Comparison of ENCODE assay signal across 9 cellular contexts in the genomic region with DNA sequence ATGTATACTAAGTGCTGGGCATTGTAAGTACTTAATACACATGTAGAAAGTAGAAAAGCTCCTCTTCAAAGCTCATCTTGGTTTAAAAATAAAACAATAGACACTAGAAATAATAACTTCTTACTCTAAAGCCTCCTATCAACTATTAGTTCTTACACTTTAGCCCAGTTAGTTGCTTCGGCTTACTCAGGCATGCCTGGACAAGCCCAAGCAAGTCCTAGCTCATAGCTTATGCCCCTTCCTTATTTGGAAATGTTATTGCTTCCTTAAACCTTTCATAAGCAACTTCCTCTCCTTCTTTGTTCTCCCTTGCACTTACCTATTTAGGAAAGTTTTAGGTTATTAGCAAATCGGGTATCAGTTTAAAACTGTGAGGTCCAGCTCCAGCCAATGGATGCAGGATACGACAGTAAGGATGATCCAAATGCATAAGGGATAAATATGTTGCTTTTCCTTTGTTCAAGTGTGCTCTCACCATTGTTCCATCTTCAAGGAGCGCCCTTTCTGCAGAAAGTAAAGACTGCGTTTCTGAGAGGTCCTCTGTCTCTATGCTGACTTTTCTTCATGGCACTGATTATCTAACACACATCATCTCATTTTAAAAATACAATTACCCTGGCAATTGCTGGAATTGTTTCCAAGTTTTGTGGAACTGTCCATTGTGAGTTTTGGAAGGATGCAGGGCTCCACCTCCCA. TPM values are rescaled to one million over a fixed set of nuclear protein-coding genes. Genes with fewer than 3 reads are reported as not detected.
DNase-seq lines count a peak whose midpoint lies in the region; FAIRE-seq and TF ChIP-seq lines count a peak whose summit lies in the region.
"Had no signal": no experiment of that assay in that cellular context is flagged by ENCODE, and none has a peak within 500 bp of the region (broad histone marks: within the 10 kb centered on the region; RNA-seq: fewer than 3 reads in every experiment).

No MANE protein-coding gene starts in this region.

- H3K4me3 ChIP-seq in fibroblast of villous mesenchyme (ENCODE audit: low read depth, low read length) (no peak overlapping the region), thymus (ENCODE audit: low read length) (no peak overlapping the region), neuronal stem cell (ENCODE audit: low read length in 2 of 2) (no peak overlapping the region)

- H3K4me1 ChIP-seq in thymus (ENCODE audit: control insufficient read depth, insufficient read depth, low read length) = no peaks in the 10 kb centered on the region
- peaks cover 3 to 4% of the 10 kb centered on the region in 2 donors for H3K4me1 ChIP-seq in neuronal stem cell (ENCODE audit: control insufficient read depth in 2 of 2, insufficient read depth in 1 of 2, low read depth in 1 of 2, low read length in 2 of 2)

- no peak overlapping the region for H3K23ac ChIP-seq in neuronal stem cell (ENCODE audit: low read depth, low read length, poor library complexity)

- no peak overlapping the region for H3K14ac ChIP-seq in neuronal stem cell (ENCODE audit: low read length)

- H3K9ac ChIP-seq in neuronal stem cell (ENCODE audit: low read depth, low read length, poor library complexity) = no peak overlapping the region

- H2BK5ac ChIP-seq in neuronal stem cell (ENCODE audit: low read length) = no peak overlapping the region

- FAIRE-seq in GM12892 (lab: Jason Lieb, UNC) = no peak

- intact Hi-C loops in activated naive CD4-positive, alpha-beta T cell treated with anti-CD3 and anti-CD28 coated beads for 36 hours (cut with micrococcal nuclease) = no loop called here

- no peaks in the 10 kb centered on the region for H3K27me3 Mint-ChIP-seq in activated naive CD4-positive, alpha-beta T cell treated with anti-CD3 and anti-CD28 coated beads for 36 hours (ENCODE audit: low read depth)

- DNase-seq in activated naive CD4-positive, alpha-beta T cell treated with anti-CD3 and anti-CD28 coated beads for 36 hours = peak; percentile 16
- DNase-seq in activated naive CD4-positive, alpha-beta T cell (lab: John Stamatoyannopoulos, UW) = no peak
- DNase-seq in UCSD-AML1 (lab: John Stamatoyannopoulos, UW; ENCODE audit: unreplicated experiment) (peak; percentile 17), fibroblast of villous mesenchyme (ENCODE audit: low read depth) (peak; percentile 79), T1000 (lab: John Stamatoyannopoulos, UW) (no peak), GM12892 (ENCODE audit: insufficient read length) (no peak), neuronal stem cell (ENCODE audit: low spot score) (no peak)
- DNase-seq: activated T-cell treated with anti-CD3 and anti-CD28 coated beads for 4 hours had no signal

- H3K9me3 Mint-ChIP-seq in activated naive CD4-positive, alpha-beta T cell treated with anti-CD3 and anti-CD28 coated beads for 36 hours = no peaks in the 10 kb centered on the region

- H3K4me3 Mint-ChIP-seq in activated naive CD4-positive, alpha-beta T cell treated with anti-CD3 and anti-CD28 coated beads for 36 hours = no peak overlapping the region

- peaks cover 41% of the 10 kb centered on the region for H3K36me3 Mint-ChIP-seq in activated naive CD4-positive, alpha-beta T cell treated with anti-CD3 and anti-CD28 coated beads for 36 hours (ENCODE audit: low read depth)

- no peak overlapping the region for H2AK5ac ChIP-seq in neuronal stem cell (ENCODE audit: low read depth, low read length)

- no peak overlapping the region for H4K8ac ChIP-seq in neuronal stem cell (ENCODE audit: low read depth, low read length)

- H3K79me1 ChIP-seq in neuronal stem cell (ENCODE audit: low read depth, low read length) = no peaks in the 10 kb centered on the region

- no peak overlapping the region for H2BK15ac ChIP-seq in neuronal stem cell (ENCODE audit: low read length)

- no peak overlapping the region for H3K18ac ChIP-seq in neuronal stem cell (ENCODE audit: low read length)

- TF ChIP-seq CTCF in fibroblast of villous mesenchyme (IDR thresholded peaks at IDR 0.05; ENCODE audit: insufficient read depth, low read depth, low read length) = no peak

- no peaks in the 10 kb centered on the region for H3K9me3 ChIP-seq in thymus (ENCODE audit: control insufficient read depth)
- H3K9me3 ChIP-seq in neuronal stem cell (replicated peaks in 1 of 2; ENCODE audit: control insufficient read depth in 2 of 2, insufficient read depth in 1 of 2, low read depth in 1 of 2, low read length in 2 of 2) = peaks cover 7 to 39% of the 10 kb centered on the region in 2 donors

- H3K4me1 Mint-ChIP-seq in activated naive CD4-positive, alpha-beta T cell treated with anti-CD3 and anti-CD28 coated beads for 36 hours (ENCODE audit: low read depth) = peaks cover 81% of the 10 kb centered on the region

- H3K27ac ChIP-seq in thymus (ENCODE audit: low read depth) (peak overlapping the region; percentile 55), neuronal stem cell (replicated peaks; ENCODE audit: low read length) (no peak overlapping the region)

- H4K91ac ChIP-seq in neuronal stem cell (ENCODE audit: low read depth, low read length, poor library complexity) = no peak overlapping the region

- 95% methylated on average over 5 of the region's 5 CpGs for WGBS in thymus
- no CpG with 5 or more reads among the region's 5 CpGs for whole genome bisulfite sequencing in neuronal stem cell (ENCODE audit: extremely low coverage in 2 of 2, insufficient read length in 2 of 2, insufficient replicate concordance in 1 of 2), 2 donors

- no peaks in the 10 kb centered on the region for H3K27me3 ChIP-seq in thymus (ENCODE audit: control insufficient read depth, insufficient read depth)
- H3K27me3 ChIP-seq in neuronal stem cell (ENCODE audit: control insufficient read depth in 3 of 3, insufficient read depth in 3 of 3, low read depth in 1 of 3, low read length in 3 of 3) = no peaks in the 10 kb centered on the region

- no peak for TF ChIP-seq POLR2A in GM12892 (IDR thresholded peaks at IDR 0.05; ENCODE audit: low read depth, low read length)

- no peak overlapping the region for H2AFZ ChIP-seq in neuronal stem cell (ENCODE audit: low read length)

- no peak overlapping the region for H2BK120ac ChIP-seq in neuronal stem cell (ENCODE audit: low read depth, low read length)

- H3K27ac Mint-ChIP-seq in activated naive CD4-positive, alpha-beta T cell treated with anti-CD3 and anti-CD28 coated beads for 36 hours = peak overlapping the region; percentile 82

- no peak overlapping the region for H3K4me2 ChIP-seq in neuronal stem cell (ENCODE audit: insufficient read depth, low read length, poor library complexity, severe bottlenecking)

- CTCF ChIA-PET in activated naive CD4-positive, alpha-beta T cell treated with anti-CD3 and anti-CD28 coated beads for 36 hours (lab: Charles Lee) = no interaction called here

- no peak overlapping the region for H2BK12ac ChIP-seq in neuronal stem cell (ENCODE audit: low read length)

- no peak overlapping the region for H3K4ac ChIP-seq in neuronal stem cell (ENCODE audit: low read length)

- H3K36me3 ChIP-seq in thymus (ENCODE audit: control insufficient read depth, insufficient read depth) = peaks cover 13% of the 10 kb centered on the region
- peaks cover 10 to 52% of the 10 kb centered on the region in 2 donors for H3K36me3 ChIP-seq in neuronal stem cell (replicated peaks in 1 of 2; ENCODE audit: control insufficient read depth in 2 of 2, insufficient read depth in 2 of 2, low read length in 2 of 2)

RNA-seq across cellular contexts. Expression of gene TMEM30A, which starts 12.3 kb away (rescaled TPM):
- total RNA-seq in activated naive CD4-positive, alpha-beta T cell treated with anti-CD3 and anti-CD28 coated beads for 36 hours = 10 to 100 TPM; 68.9 to 76.0 TPM
- total RNA-seq in fibroblast of villous mesenchyme = 156 and 236 TPM in 2 replicates
- 45.8 TPM for polyA plus RNA-seq in thymus
- polyA plus RNA-seq in GM12892 (2012; ENCODE audit: missing spikeins) = 46.2 TPM
- polyA plus RNA-seq in neuronal stem cell (2013, experiment 1 of 2) = 37.6 TPM
- polyA plus RNA-seq in neuronal stem cell (2013, experiment 2 of 2) = 37.5 TPM

RNA-seq across cellular contexts. Expression of gene COX7A2, which starts 28.7 kb away (rescaled TPM):
- 100 to 1,000 TPM; 577 to 592 TPM for total RNA-seq in activated naive CD4-positive, alpha-beta T cell treated with anti-CD3 and anti-CD28 coated beads for 36 hours
- 114 and 120 TPM in 2 replicates for total RNA-seq in fibroblast of villous mesenchyme
- 422 TPM for polyA plus RNA-seq in thymus
- 412 TPM for polyA plus RNA-seq in GM12892 (2012; ENCODE audit: missing spikeins)
- polyA plus RNA-seq in neuronal stem cell (2013, experiment 1 of 2) = 1,152 TPM
- polyA plus RNA-seq in neuronal stem cell (2013, experiment 2 of 2) = 1,071 TPM

Comparison
In these comparisons a context has a peak if more than half of its experiments do, and no peak if none do; other contexts are left out.
1. DNase-seq: peak in activated naive CD4-positive, alpha-beta T cell treated with anti-CD3 and anti-CD28 coated beads for 36 hours (single experiment), UCSD-AML1 (single experiment) and fibroblast of villous mesenchyme (single experiment); none in activated naive CD4-positive, alpha-beta T cell (0 of 4), T1000 (single experiment), GM12892 (single experiment) and neuronal stem cell (single experiment).